ENCODE assay signal across 2 cellular contexts in the genomic region with DNA sequence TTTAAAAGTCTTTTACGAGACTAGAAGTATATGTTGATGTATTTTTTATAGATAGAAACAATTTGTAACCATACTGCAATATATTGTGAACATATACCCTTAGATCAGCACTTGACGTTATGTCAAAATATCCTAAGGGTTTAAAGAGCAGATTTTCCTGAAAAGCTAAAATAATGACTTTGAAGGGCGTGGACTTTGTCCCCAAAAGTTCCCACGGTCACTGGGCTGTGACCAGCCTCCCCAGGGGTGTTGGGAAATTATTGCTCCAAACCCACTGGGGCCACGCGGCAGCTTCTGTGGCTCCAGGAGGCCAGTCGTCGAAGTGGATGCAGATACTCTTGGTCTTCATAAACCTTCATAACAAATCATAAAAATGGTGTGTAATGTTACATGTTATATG.
A peak's percentile ranks its signal among the peaks of the same experiment; 100 is the strongest.
TF ChIP-seq lines count a peak whose summit lies in the region.

No MANE protein-coding gene starts in this region.

TF ChIP-seq in HepG2, 621 proteins besides CTCF, POLR2A, EP300 and RAD21:
- TF ChIP-seq BCL6 (CRISPR knock-in tag; IDR thresholded peaks at IDR 0.05) (peak; percentile 93), TBL1XR1 (IDR thresholded peaks at IDR 0.05; ENCODE audit: borderline replicate concordance, low read length, partially characterized antibody) (peak; percentile 34), HNF4G (IDR thresholded peaks at IDR 0.05; ENCODE audit: borderline replicate concordance, low read depth, low read length) (0 out of 2 replicates have a peak, but pooled peaks have one; percentile 8), HNF4G (CRISPR knock-in tag; IDR thresholded peaks at IDR 0.05; ENCODE audit: borderline replicate concordance, low read depth) (no peak), ZNF264 (CRISPR knock-in tag; IDR thresholded peaks at IDR 0.05) (no peak), PHF5A (CRISPR knock-in tag; IDR thresholded peaks at IDR 0.05; ENCODE audit: low read depth, unreplicated experiment) (no peak), ZBTB33 (CRISPR knock-in tag; IDR thresholded peaks at IDR 0.05) (0 out of 2 replicates have a peak, but pooled peaks have one; percentile 29), HHEX (CRISPR knock-in tag; IDR thresholded peaks at IDR 0.05) (no peak), HNF4A (CRISPR knock-in tag; IDR thresholded peaks at IDR 0.05) (peak; percentile 56)

TF ChIP-seq in GM12878, 131 proteins besides CTCF, POLR2A, EP300 and RAD21:
- TF ChIP-seq IKZF2 (IDR thresholded peaks at IDR 0.05) (no peak), PAX5 (IDR thresholded peaks at IDR 0.05; ENCODE audit: borderline replicate concordance, low read depth, low read length) (0 out of 2 replicates have a peak, but pooled peaks have one; percentile 14)
